In the genomic region with DNA sequence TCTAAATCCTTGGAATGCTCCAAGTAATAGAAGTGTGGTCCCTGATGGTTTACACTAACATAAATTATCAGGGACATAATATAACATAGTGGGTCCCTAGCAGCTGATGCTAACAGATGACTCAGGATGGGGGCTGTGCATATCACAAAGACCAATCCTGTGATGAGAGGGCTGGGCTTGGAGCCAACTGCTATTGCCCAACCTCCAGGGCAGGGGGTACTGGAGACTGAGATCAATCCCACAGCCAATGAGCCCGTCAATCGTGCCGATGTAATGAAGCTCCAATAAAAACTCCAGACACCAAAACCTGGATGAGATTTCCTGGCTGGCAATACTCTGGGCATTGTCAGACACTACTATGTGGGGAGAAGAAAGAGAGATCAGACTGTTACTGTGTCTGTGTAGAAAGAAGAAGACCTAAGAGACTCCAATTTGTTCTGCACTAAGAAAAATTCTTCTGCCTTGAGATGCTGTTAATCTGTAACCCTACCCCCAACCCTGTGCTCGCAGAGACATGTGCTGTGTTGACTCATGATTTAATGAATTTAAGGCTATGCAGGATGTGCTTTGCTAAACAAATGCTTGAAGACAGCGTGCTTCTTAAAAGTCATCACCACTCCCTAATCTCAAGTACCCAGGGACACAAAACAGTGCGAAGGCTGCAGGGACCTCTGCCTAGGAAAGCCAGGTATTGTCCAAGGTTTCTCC, we compare ENCODE assay signal across 12 cellular contexts. TPM values are rescaled to one million over a fixed set of nuclear protein-coding genes. Genes with fewer than 3 reads are reported as not detected.
DNase-seq lines count a peak whose midpoint lies in the region; ATAC-seq and TF ChIP-seq lines count a peak whose summit lies in the region.
"Had no signal": no experiment of that assay in that cellular context is flagged by ENCODE, and none has a peak within 500 bp of the region (broad histone marks: within the 10 kb centered on the region; RNA-seq: fewer than 3 reads in every experiment).

No MANE protein-coding gene starts in this region.

- H3K27me3 Mint-ChIP-seq in chondrocyte (ENCODE audit: low read depth), result no peaks in the 10 kb centered on the region

- H3K27ac Mint-ChIP-seq in chondrocyte (ENCODE audit: unreplicated experiment), result peak overlapping the region; percentile 94
- H3K27ac Mint-ChIP-seq: T-helper 2 cell treated with Interferon-gamma antibody and Interleukin-4, amounts not matched to agents 5 μg/mL and 100 μg/mL, for 36 hours had no signal

- H3K36me3 Mint-ChIP-seq in chondrocyte (ENCODE audit: low read depth), result peaks cover 3% of the 10 kb centered on the region

- ATAC-seq in HG03342 (IDR thresholded peaks at IDR 0.05; ENCODE audit: unreplicated experiment) (no peak), GM21717 (IDR thresholded peaks at IDR 0.05; ENCODE audit: unreplicated experiment) (no peak), GM18867 (IDR thresholded peaks at IDR 0.05; ENCODE audit: unreplicated experiment) (no peak)
- ATAC-seq: HCT116 had no signal

- H3K9me3 Mint-ChIP-seq in chondrocyte (ENCODE audit: low read depth), result peaks cover 6% of the 10 kb centered on the region

- DNase-seq in COLO829 (ENCODE audit: low spot score) (peak; percentile 9), NCI-H1092 treated with DMSO at 0.1 percent for 48 hours (lab: John Stamatoyannopoulos, UW) (peak; percentile 17), chondrocyte (ENCODE audit: low spot score) (no peak), myocyte (ENCODE audit: low read depth) (peak; percentile 82), T-helper 9 cell (no peak)
- DNase-seq: activated naive CD4-positive, alpha-beta T cell; MM.1S had no signal

- H3K4me3 Mint-ChIP-seq in chondrocyte (ENCODE audit: unreplicated experiment), result no peak overlapping the region
- H3K4me3 Mint-ChIP-seq: T-helper 2 cell treated with Interferon-gamma antibody and Interleukin-4, amounts not matched to agents 5 μg/mL and 100 μg/mL, for 36 hours had no signal

- peaks cover 50% of the 10 kb centered on the region for H3K4me1 Mint-ChIP-seq in chondrocyte (ENCODE audit: low read depth)

- no peak for TF ChIP-seq CTCF in chondrocyte (IDR thresholded peaks at IDR 0.05)

RNA-seq across cellular contexts. Expression of a gene that starts 33.4 kb away (rescaled TPM):
- 7.2 to 11.2 TPM (median 10.6 TPM) in 3 replicates for total RNA-seq in chondrocyte
- total RNA-seq in myocyte, result 12.6 and 17.7 TPM in 2 replicates
- polyA plus RNA-seq in myocyte (2012), result 4.0 TPM

Comparison
In these comparisons a context has a peak if more than half of its experiments do, and no peak if none do; other contexts are left out.
1. DNase-seq: peak in COLO829 (single experiment), NCI-H1092 treated with DMSO at 0.1 percent for 48 hours (single experiment) and myocyte (single experiment); none in chondrocyte (single experiment) and T-helper 9 cell (single experiment).